Comparison of ENCODE assay signal across 13 cellular contexts in the genomic region with DNA sequence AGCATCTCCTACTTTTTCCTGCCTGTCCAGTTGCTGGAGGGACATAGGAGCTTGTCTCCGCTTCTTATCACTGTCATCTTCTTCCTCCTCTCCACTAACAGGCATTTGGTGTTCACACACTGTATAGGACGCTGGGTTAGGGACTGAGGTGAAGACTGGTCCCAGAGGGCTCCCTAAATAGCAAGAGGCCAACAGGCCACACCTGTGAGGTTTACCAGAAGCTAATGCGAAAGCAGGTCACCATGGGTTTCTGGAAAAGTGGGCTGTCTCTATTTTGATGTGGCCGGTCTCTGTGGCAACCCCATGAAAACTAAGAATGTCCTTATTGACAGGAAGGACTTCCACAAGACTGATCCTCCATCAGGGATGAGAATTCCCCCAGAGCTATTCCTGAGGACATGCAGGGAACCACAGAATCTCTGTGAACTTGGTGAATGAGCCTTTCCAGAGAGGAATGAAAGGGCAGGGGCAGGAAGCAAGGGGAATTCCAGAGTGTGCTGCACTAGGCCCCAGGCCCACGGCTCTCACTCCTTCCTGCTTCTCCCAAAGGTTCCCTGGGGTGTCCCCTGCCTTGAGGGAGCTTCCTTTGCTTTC.
DNase-seq lines count a peak whose midpoint lies in the region; ATAC-seq, FAIRE-seq and TF ChIP-seq lines count a peak whose summit lies in the region.
"Had no signal": no experiment of that assay in that cellular context is flagged by ENCODE, and none has a peak within 500 bp of the region (broad histone marks: within the 10 kb centered on the region; RNA-seq: fewer than 3 reads in every experiment).

No MANE protein-coding gene starts in this region.

- no peak for DNase-seq in GM06990 (ENCODE audit: extremely low read depth, insufficient read length)
- no peak for DNase-seq in activated naive CD8-positive, alpha-beta T cell treated with anti-CD3 and anti-CD28 coated beads, Interleukin-2, amount 50 U/mL, for 24 hours
- DNase-seq in GM12892 (ENCODE audit: insufficient read length), result no peak
- no peak for DNase-seq in NCI-H2171 (lab: John Stamatoyannopoulos, UW)
- DNase-seq: AML-193, left lung, right cardiac atrium, T-helper 2 cell had no signal

- no peak for TF ChIP-seq CTCF in GM06990 (IDR thresholded peaks at IDR 0.05; ENCODE audit: insufficient read depth, low read length, poor library complexity, severe bottlenecking)

- peak overlapping the region; percentile 72 for H3K27ac Mint-ChIP-seq in activated naive CD8-positive, alpha-beta T cell treated with anti-CD3 and anti-CD28 coated beads, Interleukin-2, amount 50 U/mL, for 24 hours
- H3K27ac Mint-ChIP-seq: activated naive CD4-positive, alpha-beta T cell treated with anti-CD3 and anti-CD28 coated beads, Interleukin-2, amount 50 U/mL, for 72 hours had no signal

- no peak overlapping the region for H3K4me3 Mint-ChIP-seq in activated naive CD8-positive, alpha-beta T cell treated with anti-CD3 and anti-CD28 coated beads, Interleukin-2, amount 50 U/mL, for 24 hours

- H3K9me3 Mint-ChIP-seq in activated naive CD8-positive, alpha-beta T cell treated with anti-CD3 and anti-CD28 coated beads, Interleukin-2, amount 50 U/mL, for 24 hours, result no peaks in the 10 kb centered on the region
- H3K9me3 Mint-ChIP-seq: activated naive CD4-positive, alpha-beta T cell treated with anti-CD3 and anti-CD28 coated beads, Interleukin-2, amount 50 U/mL, for 72 hours had no signal

- no peak for TF ChIP-seq POLR2A in GM12892 (IDR thresholded peaks at IDR 0.05; ENCODE audit: low read depth, low read length)

- H3K27me3 ChIP-seq in GM06990 (replicated peaks; ENCODE audit: control insufficient read depth, insufficient read depth, low read length), result no peaks in the 10 kb centered on the region
- H3K27me3 ChIP-seq: left lung had no signal

- no peak for FAIRE-seq in GM12892 (lab: Jason Lieb, UNC)

- peaks cover 6% of the 10 kb centered on the region for H3K36me3 ChIP-seq in GM06990 (ENCODE audit: control insufficient read depth, insufficient read depth, low read length)
- H3K36me3 ChIP-seq: left lung had no signal

- H3K27me3 Mint-ChIP-seq in activated naive CD8-positive, alpha-beta T cell treated with anti-CD3 and anti-CD28 coated beads, Interleukin-2, amount 50 U/mL, for 24 hours, result no peaks in the 10 kb centered on the region

- H3K36me3 Mint-ChIP-seq in activated naive CD8-positive, alpha-beta T cell treated with anti-CD3 and anti-CD28 coated beads, Interleukin-2, amount 50 U/mL, for 24 hours (ENCODE audit: low read depth), result peaks cover 5% of the 10 kb centered on the region
- H3K36me3 Mint-ChIP-seq: activated naive CD4-positive, alpha-beta T cell treated with anti-CD3 and anti-CD28 coated beads, Interleukin-2, amount 50 U/mL, for 72 hours had no signal

- ATAC-seq in GM21367 (IDR thresholded peaks at IDR 0.05; ENCODE audit: unreplicated experiment), result peak; percentile 55
- ATAC-seq in HG03135 (IDR thresholded peaks at IDR 0.05; ENCODE audit: unreplicated experiment), result peak; percentile 69
- ATAC-seq in activated naive CD8-positive, alpha-beta T cell treated with anti-CD3 and anti-CD28 coated beads, Interleukin-2, amount 50 U/mL, for 24 hours, result no peak
- ATAC-seq in SK-N-SH treated with all-trans-retinoic acid at 6 μM for 48 hours, result no peak
- no peak for ATAC-seq in HG02970 (IDR thresholded peaks at IDR 0.05; ENCODE audit: low FRiP score, unreplicated experiment)
- ATAC-seq: activated naive CD4-positive, alpha-beta T cell treated with anti-CD3 and anti-CD28 coated beads, Interleukin-2, amount 50 U/mL, for 72 hours; left lung; right cardiac atrium had no signal

- peaks cover 47% of the 10 kb centered on the region for H3K4me1 Mint-ChIP-seq in activated naive CD8-positive, alpha-beta T cell treated with anti-CD3 and anti-CD28 coated beads, Interleukin-2, amount 50 U/mL, for 24 hours

- peak overlapping the region; percentile 10 for H3K4me3 ChIP-seq in GM06990 (replicated peaks; ENCODE audit: low read depth, low read length)
- H3K4me3 ChIP-seq: left lung had no signal

TF ChIP-seq in SK-N-SH treated with all-trans-retinoic acid at 6 μM for 48 hours, 23 proteins besides CTCF, POLR2A, EP300 and RAD21:
- TF ChIP-seq ZNF70 (CRISPR knock-in tag; IDR thresholded peaks at IDR 0.05) (no peak), BACH2 (CRISPR knock-in tag; IDR thresholded peaks at IDR 0.05; ENCODE audit: borderline replicate concordance) (no peak), ZFP30 (CRISPR knock-in tag; IDR thresholded peaks at IDR 0.05) (no peak), POU6F1 (CRISPR knock-in tag; IDR thresholded peaks at IDR 0.05; ENCODE audit: borderline replicate concordance, low read depth) (no peak), RARB (CRISPR knock-in tag; IDR thresholded peaks at IDR 0.05) (no peak), ZNF565 (CRISPR knock-in tag; conservative IDR thresholded peaks at IDR 0.05; ENCODE audit: low read depth) (no peak), ARNTL (CRISPR knock-in tag; IDR thresholded peaks at IDR 0.05; ENCODE audit: borderline replicate concordance, low read depth) (no peak), PPARA (CRISPR knock-in tag; IDR thresholded peaks at IDR 0.05; ENCODE audit: borderline replicate concordance) (no peak), TOX (CRISPR knock-in tag; IDR thresholded peaks at IDR 0.05; ENCODE audit: borderline replicate concordance) (no peak), ZNF8 (CRISPR knock-in tag; IDR thresholded peaks at IDR 0.05) (no peak), CSRNP3 (CRISPR knock-in tag; IDR thresholded peaks at IDR 0.05) (no peak), ZC3H10 (CRISPR knock-in tag; IDR thresholded peaks at IDR 0.05) (no peak)
- TF ChIP-seq, protein P1, sequence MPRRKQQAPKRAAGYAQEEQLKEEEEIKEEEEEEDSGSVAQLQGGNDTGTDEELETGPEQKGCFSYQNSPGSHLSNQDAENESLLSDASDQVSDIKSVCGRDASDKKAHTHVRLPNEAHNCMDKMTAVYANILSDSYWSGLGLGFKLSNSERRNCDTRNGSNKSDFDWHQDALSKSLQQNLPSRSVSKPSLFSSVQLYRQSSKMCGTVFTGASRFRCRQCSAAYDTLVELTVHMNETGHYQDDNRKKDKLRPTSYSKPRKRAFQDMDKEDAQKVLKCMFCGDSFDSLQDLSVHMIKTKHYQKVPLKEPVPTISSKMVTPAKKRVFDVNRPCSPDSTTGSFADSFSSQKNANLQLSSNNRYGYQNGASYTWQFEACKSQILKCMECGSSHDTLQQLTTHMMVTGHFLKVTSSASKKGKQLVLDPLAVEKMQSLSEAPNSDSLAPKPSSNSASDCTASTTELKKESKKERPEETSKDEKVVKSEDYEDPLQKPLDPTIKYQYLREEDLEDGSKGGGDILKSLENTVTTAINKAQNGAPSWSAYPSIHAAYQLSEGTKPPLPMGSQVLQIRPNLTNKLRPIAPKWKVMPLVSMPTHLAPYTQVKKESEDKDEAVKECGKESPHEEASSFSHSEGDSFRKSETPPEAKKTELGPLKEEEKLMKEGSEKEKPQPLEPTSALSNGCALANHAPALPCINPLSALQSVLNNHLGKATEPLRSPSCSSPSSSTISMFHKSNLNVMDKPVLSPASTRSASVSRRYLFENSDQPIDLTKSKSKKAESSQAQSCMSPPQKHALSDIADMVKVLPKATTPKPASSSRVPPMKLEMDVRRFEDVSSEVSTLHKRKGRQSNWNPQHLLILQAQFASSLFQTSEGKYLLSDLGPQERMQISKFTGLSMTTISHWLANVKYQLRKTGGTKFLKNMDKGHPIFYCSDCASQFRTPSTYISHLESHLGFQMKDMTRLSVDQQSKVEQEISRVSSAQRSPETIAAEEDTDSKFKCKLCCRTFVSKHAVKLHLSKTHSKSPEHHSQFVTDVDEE (CRISPR knock-in tag; IDR thresholded peaks at IDR 0.05), result no peak
- TF ChIP-seq, protein P2, sequence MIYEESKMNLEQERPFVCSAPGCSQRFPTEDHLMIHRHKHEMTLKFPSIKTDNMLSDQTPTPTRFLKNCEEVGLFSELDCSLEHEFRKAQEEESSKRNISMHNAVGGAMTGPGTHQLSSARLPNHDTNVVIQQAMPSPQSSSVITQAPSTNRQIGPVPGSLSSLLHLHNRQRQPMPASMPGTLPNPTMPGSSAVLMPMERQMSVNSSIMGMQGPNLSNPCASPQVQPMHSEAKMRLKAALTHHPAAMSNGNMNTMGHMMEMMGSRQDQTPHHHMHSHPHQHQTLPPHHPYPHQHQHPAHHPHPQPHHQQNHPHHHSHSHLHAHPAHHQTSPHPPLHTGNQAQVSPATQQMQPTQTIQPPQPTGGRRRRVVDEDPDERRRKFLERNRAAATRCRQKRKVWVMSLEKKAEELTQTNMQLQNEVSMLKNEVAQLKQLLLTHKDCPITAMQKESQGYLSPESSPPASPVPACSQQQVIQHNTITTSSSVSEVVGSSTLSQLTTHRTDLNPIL (CRISPR knock-in tag; IDR thresholded peaks at IDR 0.05; ENCODE audit: low read depth), result no peak

Comparison
In these comparisons a context has a peak if more than half of its experiments do, and no peak if none do; other contexts are left out.
1. ATAC-seq: peak in GM21367 (single experiment) and HG03135 (single experiment); none in activated naive CD8-positive, alpha-beta T cell treated with anti-CD3 and anti-CD28 coated beads, Interleukin-2, amount 50 U/mL, for 24 hours (single experiment), SK-N-SH treated with all-trans-retinoic acid at 6 μM for 48 hours (single experiment) and HG02970 (single experiment).